Comparison of ENCODE assay signal across 21 cellular contexts in genomic region chr2:141959941-141960340, GRCh38.
"Had no signal": no experiment of that assay in that cellular context is flagged by ENCODE, and none has a peak within 500 bp of the region (broad histone marks: within the 10 kb centered on the region; RNA-seq: fewer than 3 reads in every experiment).

No MANE protein-coding gene starts in this region.

- H3K4me3 ChIP-seq: PC-9, Peyer's patch, SJCRH30 had no signal

- ATAC-seq: Right ventricle myocardium inferior, SK-N-SH treated with all-trans-retinoic acid at 6 μM for 48 hours had no signal

- H3K27ac ChIP-seq: HL-60, PC-9, Peyer's patch, SJCRH30 had no signal

- H2AFZ ChIP-seq: PC-9 had no signal

- H3K9me3 ChIP-seq: Peyer's patch, SJCRH30 had no signal

- H3K27me3 ChIP-seq: Peyer's patch, SJCRH30 had no signal

- DNase-seq: KBM-7, MV-4-11, NCI-H1048, NCI-H1105, NCI-H1417, NCI-H1436 treated with DMSO at 0.1 percent for 48 hours, NCI-H1694, NCI-H1930, NCI-H2081, NCI-H2107, NCI-H2227 treated with DMSO at 0.1 percent for 48 hours, NCI-H524, NCI-H526 treated with DMSO at 0.1 percent for 48 hours, NCI-H748 treated with DMSO at 0.1 percent for 48 hours, PC-9, Peyer's patch, SHP77 treated with DMSO at 0.1 percent for 48 hours, SJCRH30 had no signal

- H3K36me3 ChIP-seq: Peyer's patch, SJCRH30 had no signal

- H3K4me2 ChIP-seq: PC-9 had no signal

- H3K4me1 ChIP-seq: Peyer's patch, SJCRH30 had no signal
